8 cellular contexts compared by ENCODE assay signal in genomic region chr2:73284296-73285161, GRCh38. TPM values are rescaled to one million over a fixed set of nuclear protein-coding genes. Genes with fewer than 3 reads are reported as not detected.
DNase-seq lines count a peak whose midpoint lies in the region; ATAC-seq and TF ChIP-seq lines count a peak whose summit lies in the region.

Gene FBXO41 (minus strand): TSS chr2:73284478. CDS start chr2:73269630, 14,848 bp downstream.

- peaks cover 0 to 2% of the 10 kb centered on the region in 2 donors for H3K36me3 Mint-ChIP-seq in CD14-positive monocyte
- H3K36me3 Mint-ChIP-seq in activated T-cell treated with anti-CD3 and anti-CD28 coated beads, Interleukin-2, amount 50 U/mL, for 24 hours (ENCODE audit: low read depth) = peaks cover 25% of the 10 kb centered on the region

- peaks cover 0 to 1% (median 0%) of the 10 kb centered on the region in 7 donors for H3K9me3 Mint-ChIP-seq in CD14-positive monocyte
- H3K9me3 Mint-ChIP-seq in activated T-cell treated with anti-CD3 and anti-CD28 coated beads, Interleukin-2, amount 50 U/mL, for 24 hours = no peaks in the 10 kb centered on the region

- 1 to 3% (median 2%) methylated on average over 45 to 68 of the region's 69 CpGs for WGBS in ovary, 3 donors
- 0 to 2% methylated on average over 7 to 40 of the region's 69 CpGs for WGBS in upper lobe of left lung, 2 donors

- no peaks in the 10 kb centered on the region for H3K9me3 ChIP-seq in ovary
- H3K9me3 ChIP-seq in upper lobe of left lung = no peaks in the 10 kb centered on the region

- H3K4me3 Mint-ChIP-seq in CD14-positive monocyte = peak within 1 kb of the TSS; percentile 77 to 85
- H3K4me3 Mint-ChIP-seq in activated T-cell treated with anti-CD3 and anti-CD28 coated beads, Interleukin-2, amount 50 U/mL, for 24 hours = peak within 1 kb of the TSS; percentile 88

- H3K27me3 ChIP-seq in ovary (no peaks in the 10 kb centered on the region), upper lobe of left lung (peaks cover 0 to 6% (median 1%) of the 10 kb centered on the region in 4 donors)

- H3K27ac ChIP-seq in ovary = no peak within 1 kb of the TSS
- H3K27ac ChIP-seq in upper lobe of left lung = peak within 1 kb of the TSS in 2 of 4 donors; percentile 12 to 43

- TF ChIP-seq CTCF in CD14-positive monocyte (IDR thresholded peaks at IDR 0.05) = no peak
- TF ChIP-seq CTCF in fibroblast of the aortic adventitia (IDR thresholded peaks at IDR 0.05; ENCODE audit: insufficient read depth, low read length) = no peak
- no peak for TF ChIP-seq CTCF in ovary (IDR thresholded peaks at IDR 0.05)
- no peak for TF ChIP-seq CTCF in upper lobe of left lung (IDR thresholded peaks at IDR 0.05)

- TF ChIP-seq EP300 in ovary (IDR thresholded peaks at IDR 0.05) (no peak), upper lobe of left lung (IDR thresholded peaks at IDR 0.05) (no peak)

- ATAC-seq in HG03280 (IDR thresholded peaks at IDR 0.05; ENCODE audit: unreplicated experiment) = peak; percentile 72
- peak; percentile 52 to 75 for ATAC-seq in upper lobe of left lung (ENCODE audit: low FRiP score in 2 of 2)

- DNase-seq in CD14-positive monocyte (ENCODE audit: low spot score) = no peak
- peak; percentile 67 for DNase-seq in OCI-M1 (lab: John Stamatoyannopoulos, UW)
- DNase-seq in activated T-cell treated with anti-CD3 and anti-CD28 coated beads, Interleukin-2, amount 50 U/mL, for 24 hours = peak; percentile 86
- DNase-seq in fibroblast of the aortic adventitia (ENCODE audit: low read depth) = no peak
- DNase-seq in ovary = peak in 4 of 5 donors; percentile 35 to 45 (median 44)
- DNase-seq in upper lobe of left lung = peak in 1 of 2 donors; percentile 91

- intact Hi-C loops in CD14-positive monocyte (cut with micrococcal nuclease) = no loop called here
- intact Hi-C loops in ovary (cut with DNase I) = no loop called here

- H3K4me1 Mint-ChIP-seq in CD14-positive monocyte = peaks cover 36% of the 10 kb centered on the region
- H3K4me1 Mint-ChIP-seq in activated T-cell treated with anti-CD3 and anti-CD28 coated beads, Interleukin-2, amount 50 U/mL, for 24 hours (ENCODE audit: low read depth) = peaks cover 28% of the 10 kb centered on the region

- TF ChIP-seq POLR2A in GM19099 (IDR thresholded peaks at IDR 0.05; ENCODE audit: extremely low read depth, insufficient read length, low read depth) = peak; percentile 75
- TF ChIP-seq POLR2A in ovary (IDR thresholded peaks at IDR 0.05) = no peak
- no peak for TF ChIP-seq POLR2A in upper lobe of left lung (IDR thresholded peaks at IDR 0.05)

- H3K4me3 ChIP-seq in fibroblast of the aortic adventitia (ENCODE audit: low read depth, low read length) (peak within 1 kb of the TSS; percentile 63), ovary (peak within 1 kb of the TSS; percentile 60), upper lobe of left lung (peak within 1 kb of the TSS; percentile 56 to 71 (median 63))

- H3K36me3 ChIP-seq in ovary (no peaks in the 10 kb centered on the region), upper lobe of left lung (no peaks in the 10 kb centered on the region)

- H3K4me1 ChIP-seq in ovary (ENCODE audit: insufficient read depth) (peaks cover 13% of the 10 kb centered on the region), upper lobe of left lung (peaks cover 11 to 21% (median 19%) of the 10 kb centered on the region in 4 donors)

- peaks cover 2 to 8% (median 7%) of the 10 kb centered on the region in 3 donors for H3K27me3 Mint-ChIP-seq in CD14-positive monocyte (ENCODE audit: low read depth in 3 of 3)
- peaks cover 11% of the 10 kb centered on the region for H3K27me3 Mint-ChIP-seq in activated T-cell treated with anti-CD3 and anti-CD28 coated beads, Interleukin-2, amount 50 U/mL, for 24 hours

- H3K27ac Mint-ChIP-seq in CD14-positive monocyte = peak within 1 kb of the TSS; percentile 29 to 83 (median 68)
- peak within 1 kb of the TSS; percentile 88 for H3K27ac Mint-ChIP-seq in activated T-cell treated with anti-CD3 and anti-CD28 coated beads, Interleukin-2, amount 50 U/mL, for 24 hours

RNA-seq across cellular contexts. Expression of gene FBXO41, which starts in this region (rescaled TPM):
- polyA plus RNA-seq in CD14-positive monocyte (under 1 TPM; 0.29 to 0.52 TPM), ovary (1 to 10 TPM; 2.4 to 2.9 TPM)
- total RNA-seq in fibroblast of the aortic adventitia (ENCODE audit: low replicate concordance) (0.18 and 1.6 TPM in 2 replicates), ovary (1 to 10 TPM; 1.7 to 3.1 (median 3.0) TPM), upper lobe of left lung (1 to 10 TPM; 1.5 to 9.4 (median 3.9) TPM)

Comparison
In these comparisons a context has a peak if more than half of its experiments do, and no peak if none do; other contexts are left out.
1. DNase-seq: peak in OCI-M1 (single experiment), activated T-cell treated with anti-CD3 and anti-CD28 coated beads, Interleukin-2, amount 50 U/mL, for 24 hours (single experiment) and ovary (4 of 5); none in CD14-positive monocyte (single experiment) and fibroblast of the aortic adventitia (single experiment).
2. Peak in every context shown above with its lines, with median percentiles within 50 percentile points of each other: H3K4me3 ChIP-seq.